ENCODE assay signal across 9 cellular contexts in genomic region chr1:169086603-169087455, GRCh38. TPM values are rescaled to one million over a fixed set of nuclear protein-coding genes. Genes with fewer than 3 reads are reported as not detected.
A peak's percentile ranks its signal among the peaks of the same experiment; 100 is the strongest.
DNase-seq lines count a peak whose midpoint lies in the region; ATAC-seq and TF ChIP-seq lines count a peak whose summit lies in the region.
"Had no signal": no experiment of that assay in that cellular context is flagged by ENCODE, and none has a peak within 500 bp of the region (broad histone marks: within the 10 kb centered on the region; RNA-seq: fewer than 3 reads in every experiment).

No MANE protein-coding gene starts in this region.

- no peaks in the 10 kb centered on the region for H3K9me3 Mint-ChIP-seq in activated naive CD8-positive, alpha-beta T cell treated with anti-CD3 and anti-CD28 coated beads, Interleukin-2, amount 50 U/mL, for 24 hours
- H3K9me3 Mint-ChIP-seq: activated CD4-positive, alpha-beta memory T cell treated with anti-CD3 and anti-CD28 coated beads, Interleukin-2, amount 10 ng/mL, durations not matched to agents 7 days and 5 days had no signal

- H3K27ac Mint-ChIP-seq in activated naive CD8-positive, alpha-beta T cell treated with anti-CD3 and anti-CD28 coated beads, Interleukin-2, amount 50 U/mL, for 24 hours, result no peak overlapping the region
- H3K27ac Mint-ChIP-seq: activated CD4-positive, alpha-beta memory T cell treated with anti-CD3 and anti-CD28 coated beads, Interleukin-2, amount 10 ng/mL, durations not matched to agents 7 days and 5 days had no signal

- peaks cover 3% of the 10 kb centered on the region for H3K4me1 Mint-ChIP-seq in activated naive CD8-positive, alpha-beta T cell treated with anti-CD3 and anti-CD28 coated beads, Interleukin-2, amount 50 U/mL, for 24 hours

- TF ChIP-seq CTCF in fibroblast of the aortic adventitia (IDR thresholded peaks at IDR 0.05; ENCODE audit: insufficient read depth, low read length), result no peak

- no peak overlapping the region for H3K4me3 ChIP-seq in fibroblast of the aortic adventitia (ENCODE audit: low read depth, low read length)
- H3K4me3 ChIP-seq: coronary artery had no signal

- H3K36me3 Mint-ChIP-seq in activated naive CD8-positive, alpha-beta T cell treated with anti-CD3 and anti-CD28 coated beads, Interleukin-2, amount 50 U/mL, for 24 hours (ENCODE audit: low read depth), result no peaks in the 10 kb centered on the region

- peaks cover 2% of the 10 kb centered on the region for H3K27me3 Mint-ChIP-seq in activated naive CD8-positive, alpha-beta T cell treated with anti-CD3 and anti-CD28 coated beads, Interleukin-2, amount 50 U/mL, for 24 hours
- H3K27me3 Mint-ChIP-seq: activated CD4-positive, alpha-beta memory T cell treated with anti-CD3 and anti-CD28 coated beads, Interleukin-2, amount 10 ng/mL, durations not matched to agents 7 days and 5 days had no signal

- H3K4me3 Mint-ChIP-seq in activated naive CD8-positive, alpha-beta T cell treated with anti-CD3 and anti-CD28 coated beads, Interleukin-2, amount 50 U/mL, for 24 hours, result no peak overlapping the region
- H3K4me3 Mint-ChIP-seq: activated CD4-positive, alpha-beta memory T cell treated with anti-CD3 and anti-CD28 coated beads, Interleukin-2, amount 10 ng/mL, durations not matched to agents 7 days and 5 days had no signal

- DNase-seq in HT-29 (ENCODE audit: low spot score) (peak; percentile 66), OCI-M1 (lab: John Stamatoyannopoulos, UW) (peak; percentile 65), fibroblast of the aortic adventitia (ENCODE audit: low read depth) (peak; percentile 65), pons (ENCODE audit: low spot score) (peak; percentile 84), GF-D8 (lab: John Stamatoyannopoulos, UW) (no peak)
- no peak for DNase-seq in activated naive CD8-positive, alpha-beta T cell treated with anti-CD3 and anti-CD28 coated beads, Interleukin-2, amount 50 U/mL, for 24 hours
- DNase-seq: activated CD4-positive, alpha-beta memory T cell treated with anti-CD3 and anti-CD28 coated beads, Interleukin-2, amount 10 ng/mL, durations not matched to agents 7 days and 5 days had no signal

- no peak for ATAC-seq in GM21528 (IDR thresholded peaks at IDR 0.05; ENCODE audit: low FRiP score, unreplicated experiment)
- ATAC-seq in activated naive CD8-positive, alpha-beta T cell treated with anti-CD3 and anti-CD28 coated beads, Interleukin-2, amount 50 U/mL, for 24 hours, result no peak

RNA-seq across cellular contexts. Expression of gene ATP1B1, which starts 19.7 kb away (rescaled TPM):
- total RNA-seq in HT-29 (2014; rRNA removed; shearing (Covaris generic)), result 83.5 and 86.4 TPM in 2 replicates
- 13.7 and 39.7 TPM in 2 replicates for total RNA-seq in fibroblast of the aortic adventitia (ENCODE audit: low replicate concordance)

Comparison
In these comparisons a context has a peak if more than half of its experiments do, and no peak if none do; other contexts are left out.
1. DNase-seq: peak in HT-29 (single experiment), OCI-M1 (single experiment), fibroblast of the aortic adventitia (single experiment) and pons (single experiment); none in activated naive CD8-positive, alpha-beta T cell treated with anti-CD3 and anti-CD28 coated beads, Interleukin-2, amount 50 U/mL, for 24 hours (single experiment) and GF-D8 (single experiment).